In genomic region chr9:79254900-79255651, GRCh38 we compare ENCODE assay signal across 10 cellular contexts.
DNase-seq lines count a peak whose midpoint lies in the region; TF ChIP-seq lines count a peak whose summit lies in the region.
"Had no signal": no experiment of that assay in that cellular context is flagged by ENCODE, and none has a peak within 500 bp of the region (broad histone marks: within the 10 kb centered on the region; RNA-seq: fewer than 3 reads in every experiment).

No MANE protein-coding gene starts in this region.

- peak; percentile 48 to 80 for DNase-seq in NCI-H524 (lab: John Stamatoyannopoulos, UW)
- DNase-seq in NCI-H524 treated with DMSO at 0.1 percent for 48 hours (lab: John Stamatoyannopoulos, UW), result no peak
- peak; percentile 38 for DNase-seq in NCI-H2227 (lab: John Stamatoyannopoulos, UW; ENCODE audit: unreplicated experiment)
- peak; percentile 6 for DNase-seq in dermis blood vessel endothelial cell
- DNase-seq in retinal pigment epithelial cell (ENCODE audit: low read depth), result no peak
- DNase-seq in activated CD4-positive, alpha-beta T cell treated with anti-CD3 and anti-CD28 coated beads, Interleukin-2, amount 50 U/mL, for 4 hours, result no peak
- no peak for DNase-seq in CD4-positive, alpha-beta memory T cell
- DNase-seq in RWPE1 (ENCODE audit: low spot score), result no peak

- no peak overlapping the region for H3K27ac ChIP-seq in CD4-positive, alpha-beta memory T cell (ENCODE audit: low read depth, low read length)
- no peak overlapping the region for H3K27ac ChIP-seq in RWPE1
- H3K27ac ChIP-seq: KMS-11 had no signal

- peaks cover 4 to 7% of the 10 kb centered on the region in 2 donors for H3K27me3 Mint-ChIP-seq in CD4-positive, alpha-beta memory T cell

- intact Hi-C loops in CD4-positive, alpha-beta memory T cell (cut with micrococcal nuclease), result no loop called here

- no peaks in the 10 kb centered on the region for H3K36me3 ChIP-seq in CD4-positive, alpha-beta memory T cell (ENCODE audit: insufficient read depth, low read length)

- POLR2A ChIA-PET in CD4-positive, alpha-beta memory T cell (lab: Charles Lee; ENCODE audit: partially characterized antibody), result no interaction called here
- POLR2A ChIA-PET in RWPE1 (lab: Yijun Ruan, JAX; ENCODE audit: low non-redundant PET), result no interaction called here

- peaks cover 0 to 4% (median 0%) of the 10 kb centered on the region in 8 donors for H3K9me3 Mint-ChIP-seq in CD4-positive, alpha-beta memory T cell
- H3K9me3 Mint-ChIP-seq: activated T-helper 1 cell treated with anti-CD3 and anti-CD28 coated beads, Interleukin-12 subunit alpha, Interleukin-12 subunit beta, Interleukin-2, Interleukin-4 antibody, amounts not matched to agents 30 ng/mL and 10 ng/mL and 1 ng/mL, durations not matched to agents 14 hours and 24 hours and 36 hours had no signal

- H3K27ac Mint-ChIP-seq in CD4-positive, alpha-beta memory T cell, result no peak overlapping the region
- H3K27ac Mint-ChIP-seq: activated T-helper 1 cell treated with anti-CD3 and anti-CD28 coated beads, Interleukin-12 subunit alpha, Interleukin-12 subunit beta, Interleukin-2, Interleukin-4 antibody, amounts not matched to agents 30 ng/mL and 10 ng/mL and 1 ng/mL, durations not matched to agents 14 hours and 24 hours and 36 hours had no signal

- no peaks in the 10 kb centered on the region for H3K9me3 ChIP-seq in CD4-positive, alpha-beta memory T cell (ENCODE audit: control insufficient read depth in 1 of 2, low read length in 2 of 2)

- no peaks in the 10 kb centered on the region for H3K36me3 Mint-ChIP-seq in CD4-positive, alpha-beta memory T cell

- peak; percentile 46 for TF ChIP-seq CTCF in retinal pigment epithelial cell (conservative IDR thresholded peaks at IDR 0.05; ENCODE audit: low read depth, low read length)
- no peak for TF ChIP-seq CTCF in RWPE1 (conservative IDR thresholded peaks at IDR 0.05; ENCODE audit: low read depth)

- H3K4me1 Mint-ChIP-seq in CD4-positive, alpha-beta memory T cell, result no peaks in the 10 kb centered on the region

- no peak overlapping the region for H3K4me3 ChIP-seq in retinal pigment epithelial cell (ENCODE audit: low read length)
- H3K4me3 ChIP-seq in CD4-positive, alpha-beta memory T cell (ENCODE audit: low read length in 2 of 2), result no peak overlapping the region

- H3K27me3 ChIP-seq in CD4-positive, alpha-beta memory T cell (ENCODE audit: insufficient read depth, low read length), result no peaks in the 10 kb centered on the region

- no peak overlapping the region for H3K4me3 Mint-ChIP-seq in CD4-positive, alpha-beta memory T cell
- H3K4me3 Mint-ChIP-seq: activated T-helper 1 cell treated with anti-CD3 and anti-CD28 coated beads, Interleukin-12 subunit alpha, Interleukin-12 subunit beta, Interleukin-2, Interleukin-4 antibody, amounts not matched to agents 30 ng/mL and 10 ng/mL and 1 ng/mL, durations not matched to agents 14 hours and 24 hours and 36 hours had no signal

- CTCF ChIA-PET in CD4-positive, alpha-beta memory T cell (lab: Charles Lee; ENCODE audit: partially characterized antibody), result no interaction called here
- CTCF ChIA-PET in RWPE1 (lab: Yijun Ruan, JAX), result interaction anchor here (0.6 to 1.2 kb wide), 2 partner anchors 126 to 832 kb away, joined by 3 to 4 read pairs; no protein-coding TSS in a partner anchor

- H3K4me1 ChIP-seq in CD4-positive, alpha-beta memory T cell (ENCODE audit: insufficient read depth, low read length), result no peaks in the 10 kb centered on the region

Comparison
In these comparisons a context has a peak if more than half of its experiments do, and no peak if none do; other contexts are left out.
1. DNase-seq: peak in NCI-H524 (2 of 2), NCI-H2227 (single experiment) and dermis blood vessel endothelial cell (single experiment); none in NCI-H524 treated with DMSO at 0.1 percent for 48 hours (single experiment), retinal pigment epithelial cell (single experiment), activated CD4-positive, alpha-beta T cell treated with anti-CD3 and anti-CD28 coated beads, Interleukin-2, amount 50 U/mL, for 4 hours (0 of 2), CD4-positive, alpha-beta memory T cell (0 of 5) and RWPE1 (single experiment).